1 cellular context compared by ENCODE assay signal in genomic region chr17:49495842-49496182, GRCh38.
TF ChIP-seq lines count a peak whose summit lies in the region.

No MANE protein-coding gene starts in this region.

TF ChIP-seq in endothelial cell of umbilical vein, 7 proteins besides CTCF, POLR2A, EP300 and RAD21:
- no peak for TF ChIP-seq GATA2 (IDR thresholded peaks at IDR 0.05; ENCODE audit: insufficient read depth, insufficient read length, low read depth, low read length)
- TF ChIP-seq, protein P1, sequence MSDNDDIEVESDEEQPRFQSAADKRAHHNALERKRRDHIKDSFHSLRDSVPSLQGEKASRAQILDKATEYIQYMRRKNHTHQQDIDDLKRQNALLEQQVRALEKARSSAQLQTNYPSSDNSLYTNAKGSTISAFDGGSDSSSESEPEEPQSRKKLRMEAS (IDR thresholded peaks at IDR 0.05; ENCODE audit: insufficient read depth, insufficient read length), result no peak
- no peak for TF ChIP-seq JUN (IDR thresholded peaks at IDR 0.05; ENCODE audit: borderline replicate concordance, insufficient read depth, insufficient read length, low read depth)
- TF ChIP-seq EZH2 (IDR thresholded peaks at IDR 0.05; ENCODE audit: borderline replicate concordance, low read depth, low read length, severe bottlenecking), result no peak
- no peak for TF ChIP-seq MYC (IDR thresholded peaks at IDR 0.05; ENCODE audit: low read depth, low read length)
- TF ChIP-seq FOS (IDR thresholded peaks at IDR 0.05; ENCODE audit: borderline replicate concordance, insufficient read depth, low read length), result no peak
- TF ChIP-seq POLR2AphosphoS5 (IDR thresholded peaks at IDR 0.05; ENCODE audit: insufficient read depth, low read depth, low read length), result no peak
